ENCODE assay signal across 8 cellular contexts in genomic region chr4:17511041-17511949, GRCh38. TPM values are rescaled to one million over a fixed set of nuclear protein-coding genes. Genes with fewer than 3 reads are reported as not detected.
A peak's percentile ranks its signal among the peaks of the same experiment; 100 is the strongest.
DNase-seq lines count a peak whose midpoint lies in the region; ATAC-seq and TF ChIP-seq lines count a peak whose summit lies in the region.

No MANE protein-coding gene starts in this region.

- peaks cover 0 to 2% of the 10 kb centered on the region in 2 donors for H3K36me3 ChIP-seq in thyroid gland

- H3K9me3 Mint-ChIP-seq in activated T-helper 2 cell treated with anti-CD3 and anti-CD28 coated beads, Interferon-gamma antibody, Interleukin-2, Interleukin-4, amounts not matched to agents 10 μg/mL and 5 μg/mL and 100 μg/mL, durations not matched to agents 14 hours and 24 hours and 36 hours: no peaks in the 10 kb centered on the region

- peak overlapping the region; percentile 18 to 82 (median 52) for H3K27ac ChIP-seq in thyroid gland

- H3K27me3 Mint-ChIP-seq in activated T-helper 2 cell treated with anti-CD3 and anti-CD28 coated beads, Interferon-gamma antibody, Interleukin-2, Interleukin-4, amounts not matched to agents 10 μg/mL and 5 μg/mL and 100 μg/mL, durations not matched to agents 14 hours and 24 hours and 36 hours (ENCODE audit: low read depth): peaks cover 7% of the 10 kb centered on the region

- TF ChIP-seq CTCF in thyroid gland (IDR thresholded peaks at IDR 0.05): no peak

- 12 to 14% methylated on average over 30 to 44 of the region's 44 CpGs for WGBS in thyroid gland, 2 donors

- DNase-seq in NCI-H82 (lab: John Stamatoyannopoulos, UW) (peak; percentile 43), NCI-H82 treated with DMSO at 0.1 percent for 48 hours (lab: John Stamatoyannopoulos, UW; ENCODE audit: unreplicated experiment) (no peak), NCI-H526 (lab: John Stamatoyannopoulos, UW) (peak; percentile 33 to 71), germinal center (ENCODE audit: low spot score) (peak; percentile 47), nucleus accumbens (lab: John Stamatoyannopoulos, UW) (peak in 47 of 56 donors; percentile 13 to 86 (median 64)), thyroid gland (peak; percentile 62 to 68)
- peak; percentile 50 for DNase-seq in activated T-helper 2 cell treated with anti-CD3 and anti-CD28 coated beads, Interferon-gamma antibody, Interleukin-2, Interleukin-4, amounts not matched to agents 10 μg/mL and 5 μg/mL and 100 μg/mL, durations not matched to agents 14 hours and 24 hours and 36 hours (ENCODE audit: low spot score)

- H3K4me3 Mint-ChIP-seq in activated T-helper 2 cell treated with anti-CD3 and anti-CD28 coated beads, Interferon-gamma antibody, Interleukin-2, Interleukin-4, amounts not matched to agents 10 μg/mL and 5 μg/mL and 100 μg/mL, durations not matched to agents 14 hours and 24 hours and 36 hours (ENCODE audit: low read depth): peak overlapping the region; percentile 99

- no peaks in the 10 kb centered on the region for H3K9me3 ChIP-seq in thyroid gland

- TF ChIP-seq POLR2A in thyroid gland (IDR thresholded peaks at IDR 0.05): no peak

- H3K4me1 Mint-ChIP-seq in activated T-helper 2 cell treated with anti-CD3 and anti-CD28 coated beads, Interferon-gamma antibody, Interleukin-2, Interleukin-4, amounts not matched to agents 10 μg/mL and 5 μg/mL and 100 μg/mL, durations not matched to agents 14 hours and 24 hours and 36 hours (ENCODE audit: low read depth): peaks cover 25% of the 10 kb centered on the region

- peaks cover 12 to 23% of the 10 kb centered on the region in 2 donors for H3K4me1 ChIP-seq in thyroid gland

- H3K27me3 ChIP-seq in thyroid gland: no peaks in the 10 kb centered on the region

- H3K4me3 ChIP-seq in thyroid gland (replicated peaks in 1 of 3): peak overlapping the region; percentile 23 to 79 (median 69)

- intact Hi-C loops in activated T-helper 2 cell treated with anti-CD3 and anti-CD28 coated beads, Interferon-gamma antibody, Interleukin-2, Interleukin-4, amounts not matched to agents 10 μg/mL and 5 μg/mL and 100 μg/mL, durations not matched to agents 14 hours and 24 hours and 36 hours (cut with micrococcal nuclease): loop anchor here (5.0 kb wide), 1 partner anchor 301 kb away; the partner anchor contains the start of genes DCAF16 and NCAPG
- intact Hi-C loops in thyroid gland (cut with DNase I): no loop called here

- peak overlapping the region; percentile 84 for H3K27ac Mint-ChIP-seq in activated T-helper 2 cell treated with anti-CD3 and anti-CD28 coated beads, Interferon-gamma antibody, Interleukin-2, Interleukin-4, amounts not matched to agents 10 μg/mL and 5 μg/mL and 100 μg/mL, durations not matched to agents 14 hours and 24 hours and 36 hours

- peak; percentile 56 for ATAC-seq in HG02798 (IDR thresholded peaks at IDR 0.05; ENCODE audit: poor library complexity, unreplicated experiment)

- peaks cover 25% of the 10 kb centered on the region for H3K36me3 Mint-ChIP-seq in activated T-helper 2 cell treated with anti-CD3 and anti-CD28 coated beads, Interferon-gamma antibody, Interleukin-2, Interleukin-4, amounts not matched to agents 10 μg/mL and 5 μg/mL and 100 μg/mL, durations not matched to agents 14 hours and 24 hours and 36 hours (ENCODE audit: low read depth)

RNA-seq across cellular contexts. Expression of gene QDPR, which starts 0.6 kb away (rescaled TPM):
- 28.2 and 34.3 TPM in 2 replicates for total RNA-seq in activated T-helper 2 cell treated with anti-CD3 and anti-CD28 coated beads, Interferon-gamma antibody, Interleukin-2, Interleukin-4, amounts not matched to agents 10 μg/mL and 5 μg/mL and 100 μg/mL, durations not matched to agents 14 hours and 24 hours and 36 hours
- 10 to 100 TPM in 2 of 4 donors, 1 to 10 TPM in 2; 4.0 to 14.7 (median 9.6) TPM for total RNA-seq in thyroid gland

RNA-seq across cellular contexts. Expression of gene CLRN2, which starts 3.7 kb away (rescaled TPM):
- not detected in 2 replicates for total RNA-seq in activated T-helper 2 cell treated with anti-CD3 and anti-CD28 coated beads, Interferon-gamma antibody, Interleukin-2, Interleukin-4, amounts not matched to agents 10 μg/mL and 5 μg/mL and 100 μg/mL, durations not matched to agents 14 hours and 24 hours and 36 hours
- total RNA-seq in thyroid gland: not detected
